9 cellular contexts compared by ENCODE assay signal in genomic region chr1:16139473-16139962, GRCh38. TPM values are rescaled to one million over a fixed set of nuclear protein-coding genes. Genes with fewer than 3 reads are reported as not detected.
DNase-seq lines count a peak whose midpoint lies in the region; ATAC-seq, FAIRE-seq and TF ChIP-seq lines count a peak whose summit lies in the region.
"Had no signal": no experiment of that assay in that cellular context is flagged by ENCODE, and none has a peak within 500 bp of the region (broad histone marks: within the 10 kb centered on the region; RNA-seq: fewer than 3 reads in every experiment).

No MANE protein-coding gene starts in this region.

- in situ Hi-C loops in Caki2 (cut with HindIII; ENCODE audit: low pct_unique_long_range_greater_than_20kb, low sequenced_read_pairs), result no loop called here

- no peaks in the 10 kb centered on the region for H3K9me3 Mint-ChIP-seq in nephron

- peaks cover 27% of the 10 kb centered on the region for H3K4me1 Mint-ChIP-seq in nephron

- no peaks in the 10 kb centered on the region for H3K27me3 Mint-ChIP-seq in nephron (ENCODE audit: low read depth)

- peak overlapping the region; percentile 65 to 86 (median 76) for H3K27ac Mint-ChIP-seq in nephron

- TF ChIP-seq CTCF in bronchial epithelial cell (IDR thresholded peaks at IDR 0.05; ENCODE audit: insufficient read depth, low read length, severe bottlenecking) (no peak), nephron (IDR thresholded peaks at IDR 0.05; ENCODE audit: unreplicated experiment in 3 of 3) (no peak)

- H3K36me3 ChIP-seq in bronchial epithelial cell (ENCODE audit: control insufficient read depth, insufficient read depth, low read length), result peaks cover 49% of the 10 kb centered on the region

- FAIRE-seq in bronchial epithelial cell (lab: Jason Lieb, UNC), result no peak

- peak overlapping the region in 1 of 3 experiments; percentile 2 for H3K4me3 Mint-ChIP-seq in nephron

- H3K4me3 ChIP-seq in bronchial epithelial cell (ENCODE audit: low read depth, low read length), result no peak overlapping the region

- H3K27me3 ChIP-seq in bronchial epithelial cell (ENCODE audit: control insufficient read depth, insufficient read depth, low read length), result no peaks in the 10 kb centered on the region

- ATAC-seq in GM19328 (IDR thresholded peaks at IDR 0.05; ENCODE audit: unreplicated experiment) (no peak), GM21529 (IDR thresholded peaks at IDR 0.05; ENCODE audit: unreplicated experiment) (no peak)

- peak; percentile 51 for DNase-seq in Caki2 (ENCODE audit: low read depth)
- DNase-seq in LHCN-M2 (ENCODE audit: low read depth), result peak; percentile 96
- peak; percentile 76 for DNase-seq in bronchial epithelial cell (ENCODE audit: low read depth)
- DNase-seq in superior temporal gyrus (ENCODE audit: extremely low spot score), result no peak
- DNase-seq in SKM-1 (lab: John Stamatoyannopoulos, UW; ENCODE audit: unreplicated experiment), result no peak
- DNase-seq: NCI-H187 treated with DMSO at 0.1 percent for 48 hours had no signal

- peaks cover 15% of the 10 kb centered on the region for H3K36me3 Mint-ChIP-seq in nephron (ENCODE audit: low read depth)

RNA-seq across cellular contexts. Expression of gene EPHA2, which starts 16.4 kb away (rescaled TPM):
- total RNA-seq in Caki2 (2014; rRNA removed; shearing (Covaris generic); ENCODE audit: low replicate concordance), result 64.0 and 81.3 TPM in 2 replicates
- 60.1 and 73.1 TPM in 2 replicates for total RNA-seq in LHCN-M2 (2014; rRNA removed)
- polyA plus RNA-seq in LHCN-M2 (2012), result 49.4 TPM
- 117 and 144 TPM in 2 replicates for total RNA-seq in bronchial epithelial cell

Comparison
In these comparisons a context has a peak if more than half of its experiments do, and no peak if none do; other contexts are left out.
1. DNase-seq: peak in Caki2 (single experiment), LHCN-M2 (single experiment) and bronchial epithelial cell (single experiment); none in superior temporal gyrus (single experiment) and SKM-1 (single experiment).